Comparison of ENCODE assay signal across 1 cellular context in genomic region chr16:57668259-57668563, GRCh38.
TF ChIP-seq lines count a peak whose summit lies in the region.

ADGRG3 (plus strand) TSS chr16:57668306; CDS start chr16:57668348, 42 bp downstream.

TF ChIP-seq in HepG2, 621 proteins besides CTCF, POLR2A, EP300 and RAD21 (continued from another document and continues in another):
- TF ChIP-seq ZNF770 (CRISPR knock-in tag; IDR thresholded peaks at IDR 0.05) (no peak), AHDC1 (CRISPR knock-in tag; IDR thresholded peaks at IDR 0.05; ENCODE audit: borderline replicate concordance) (no peak), ATF4 (CRISPR knock-in tag; IDR thresholded peaks at IDR 0.05) (no peak), ZSCAN25 (CRISPR knock-in tag; IDR thresholded peaks at IDR 0.05) (0 out of 2 replicates have a peak, but pooled peaks have one; percentile 16), ZMYM4 (CRISPR knock-in tag; IDR thresholded peaks at IDR 0.05) (no peak), SP5 (CRISPR knock-in tag; IDR thresholded peaks at IDR 0.05; ENCODE audit: borderline replicate concordance, low read depth) (no peak), ATF7-NPFF (CRISPR knock-in tag; IDR thresholded peaks at IDR 0.05; ENCODE audit: low read depth) (no peak), ZNF616 (CRISPR knock-in tag; IDR thresholded peaks at IDR 0.05; ENCODE audit: low read depth) (no peak), GMEB2 (CRISPR knock-in tag; IDR thresholded peaks at IDR 0.05; ENCODE audit: low read depth) (no peak), ARHGAP35 (CRISPR knock-in tag; IDR thresholded peaks at IDR 0.05; ENCODE audit: borderline replicate concordance) (0 out of 2 replicates have a peak, but pooled peaks have one; percentile 10), ZHX1 (CRISPR knock-in tag; IDR thresholded peaks at IDR 0.05; ENCODE audit: low read depth) (no peak), ZNF44 (CRISPR knock-in tag; IDR thresholded peaks at IDR 0.05) (no peak), ZBTB26 (CRISPR knock-in tag; IDR thresholded peaks at IDR 0.05; ENCODE audit: borderline replicate concordance) (no peak), SALL2 (CRISPR knock-in tag; IDR thresholded peaks at IDR 0.05) (no peak), HIC2 (CRISPR knock-in tag; IDR thresholded peaks at IDR 0.05; ENCODE audit: low read depth) (peak; percentile 80; the same call in 1 of the 2 replicates), ZNF292 (CRISPR knock-in tag; IDR thresholded peaks at IDR 0.05; ENCODE audit: borderline replicate concordance, low read depth) (no peak; the same call in 1 of the 2 replicates), ZBTB14 (CRISPR knock-in tag; IDR thresholded peaks at IDR 0.05) (no peak), AKNA (CRISPR knock-in tag; IDR thresholded peaks at IDR 0.05; ENCODE audit: borderline replicate concordance) (no peak), ZNF570 (CRISPR knock-in tag; IDR thresholded peaks at IDR 0.05; ENCODE audit: borderline replicate concordance) (no peak)
